Comparison of ENCODE assay signal across 1 cellular context in the genomic region with DNA sequence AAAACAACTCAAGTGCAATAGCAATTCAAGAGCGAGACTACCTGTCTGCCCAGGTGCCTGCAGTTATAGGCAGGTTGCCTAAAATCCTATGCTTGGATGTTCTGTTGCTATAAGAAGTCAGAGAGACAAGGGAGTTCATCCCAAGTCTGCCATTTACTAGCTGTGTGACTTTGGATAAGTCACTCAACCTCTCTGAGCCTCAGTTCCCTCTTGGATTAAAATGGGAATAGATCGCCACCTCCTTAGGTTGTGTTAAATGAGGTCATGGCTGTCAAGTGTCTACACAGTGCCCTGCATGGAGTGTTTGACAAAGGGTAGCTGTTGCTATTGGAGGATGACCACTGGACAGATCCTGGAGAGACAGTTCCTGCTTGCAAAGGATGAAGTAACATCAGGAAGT.
TF ChIP-seq lines count a peak whose summit lies in the region.

No MANE protein-coding gene starts in this region.

TF ChIP-seq in HepG2, 621 proteins besides CTCF, POLR2A, EP300 and RAD21:
- TF ChIP-seq ZNF766 (CRISPR knock-in tag; IDR thresholded peaks at IDR 0.05; ENCODE audit: borderline replicate concordance) (no peak), GZF1 (CRISPR knock-in tag; IDR thresholded peaks at IDR 0.05) (no peak), RCOR2 (CRISPR knock-in tag; IDR thresholded peaks at IDR 0.05) (0 out of 2 replicates have a peak, but pooled peaks have one; percentile 19), NCOA2 (CRISPR knock-in tag; IDR thresholded peaks at IDR 0.05) (no peak), NFE2L2 (IDR thresholded peaks at IDR 0.05; ENCODE audit: low read length) (no peak), ZMYM3 (CRISPR knock-in tag; IDR thresholded peaks at IDR 0.05) (0 out of 2 replicates have a peak, but pooled peaks have one; percentile 53), ZNF7 (CRISPR knock-in tag; IDR thresholded peaks at IDR 0.05) (no peak), SAP130 (CRISPR knock-in tag; IDR thresholded peaks at IDR 0.05; ENCODE audit: low read depth) (0 out of 2 replicates have a peak, but pooled peaks have one; percentile 20), ZNF768 (CRISPR knock-in tag; IDR thresholded peaks at IDR 0.05) (peak; percentile 91; the same call in 1 of the 2 replicates), ATF7 (IDR thresholded peaks at IDR 0.05) (no peak), ATF7 (CRISPR knock-in tag; IDR thresholded peaks at IDR 0.05) (no peak)
